ENCODE assay signal across 21 cellular contexts in the genomic region with DNA sequence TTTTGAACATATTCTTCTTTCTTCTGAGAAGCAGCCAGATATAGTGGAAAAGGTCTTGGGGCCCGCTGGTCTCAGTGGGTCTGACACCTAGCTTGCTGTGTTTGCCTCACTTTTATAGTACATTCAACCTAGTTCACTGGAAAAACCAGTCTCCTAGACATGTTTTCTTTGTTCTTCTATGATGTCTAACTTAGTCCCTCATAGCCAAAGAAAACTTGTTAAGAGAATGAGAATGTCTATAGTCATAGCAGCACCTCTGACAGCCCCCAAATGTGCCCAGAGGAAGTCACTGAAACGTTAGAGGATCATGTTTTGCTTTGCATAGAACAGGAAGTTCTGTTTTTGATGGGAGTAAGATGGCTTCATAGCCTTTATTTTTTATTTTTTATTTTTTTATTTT. TPM values are rescaled to one million over a fixed set of nuclear protein-coding genes. Genes with fewer than 3 reads are reported as not detected.
DNase-seq lines count a peak whose midpoint lies in the region; ATAC-seq and TF ChIP-seq lines count a peak whose summit lies in the region.
"Had no signal": no experiment of that assay in that cellular context is flagged by ENCODE, and none has a peak within 500 bp of the region (broad histone marks: within the 10 kb centered on the region; RNA-seq: fewer than 3 reads in every experiment).

No MANE protein-coding gene starts in this region.

- H3K4me1 Mint-ChIP-seq in natural killer cell treated with Interleukin-12 subunit alpha and Interleukin-12 subunit beta and Interleukin-15 and Interleukin-18, amount 100 ng/mL, for 72 hours (ENCODE audit: low read depth in 2 of 2), result peaks cover 10 to 21% of the 10 kb centered on the region in 2 donors
- no peaks in the 10 kb centered on the region for H3K4me1 Mint-ChIP-seq in natural killer cell
- H3K4me1 Mint-ChIP-seq in activated CD8-positive, alpha-beta T cell treated with anti-CD3 and anti-CD28 coated beads, Interleukin-2, amount 10 ng/mL, durations not matched to agents 7 days and 5 days (ENCODE audit: low read depth), result peaks cover 13% of the 10 kb centered on the region
- H3K4me1 Mint-ChIP-seq in stimulated activated naive CD8-positive, alpha-beta T cell treated with anti-CD3 and anti-CD28 coated beads, Interleukin-15, Interleukin-2, amounts not matched to agents 100 ng/mL and 50 ng/mL, for 24 hours (ENCODE audit: low read depth), result peaks cover 23% of the 10 kb centered on the region

- no peak overlapping the region for H3K27ac Mint-ChIP-seq in natural killer cell treated with Interleukin-12 subunit alpha and Interleukin-12 subunit beta and Interleukin-15 and Interleukin-18, amount 100 ng/mL, for 72 hours
- H3K27ac Mint-ChIP-seq in natural killer cell, result no peak overlapping the region
- H3K27ac Mint-ChIP-seq in activated CD8-positive, alpha-beta T cell treated with anti-CD3 and anti-CD28 coated beads, Interleukin-2, amount 10 ng/mL, durations not matched to agents 7 days and 5 days, result peak overlapping the region; percentile 36
- H3K27ac Mint-ChIP-seq in stimulated activated naive CD8-positive, alpha-beta T cell treated with anti-CD3 and anti-CD28 coated beads, Interleukin-15, Interleukin-2, amounts not matched to agents 100 ng/mL and 50 ng/mL, for 24 hours, result peak overlapping the region; percentile 54
- H3K27ac Mint-ChIP-seq: CD14-positive monocyte, progenitor cell of endocrine pancreas, T-cell had no signal

- H3K4me3 Mint-ChIP-seq in natural killer cell treated with Interleukin-12 subunit alpha and Interleukin-12 subunit beta and Interleukin-15 and Interleukin-18, amount 100 ng/mL, for 72 hours, result no peak overlapping the region
- no peak overlapping the region for H3K4me3 Mint-ChIP-seq in natural killer cell
- no peak overlapping the region for H3K4me3 Mint-ChIP-seq in activated CD8-positive, alpha-beta T cell treated with anti-CD3 and anti-CD28 coated beads, Interleukin-2, amount 10 ng/mL, durations not matched to agents 7 days and 5 days
- H3K4me3 Mint-ChIP-seq in stimulated activated naive CD8-positive, alpha-beta T cell treated with anti-CD3 and anti-CD28 coated beads, Interleukin-15, Interleukin-2, amounts not matched to agents 100 ng/mL and 50 ng/mL, for 24 hours, result no peak overlapping the region
- H3K4me3 Mint-ChIP-seq: CD14-positive monocyte, T-cell had no signal

- TF ChIP-seq CTCF in natural killer cell (IDR thresholded peaks at IDR 0.05), result no peak

- POLR2A ChIA-PET in activated CD8-positive, alpha-beta T cell treated with anti-CD3 and anti-CD28 coated beads, Interleukin-2, amount 10 ng/mL, durations not matched to agents 7 days and 5 days (lab: Charles Lee), result interaction anchor here (0.6 kb wide), 1 partner anchor 46 kb away, joined by 3 read pairs; no protein-coding TSS in a partner anchor

- peak; percentile 40 to 77 for ATAC-seq in natural killer cell treated with Interleukin-12 subunit alpha and Interleukin-12 subunit beta and Interleukin-15 and Interleukin-18, amount 100 ng/mL, for 72 hours
- no peak for ATAC-seq in natural killer cell
- peak; percentile 40 for ATAC-seq in HG02884 (IDR thresholded peaks at IDR 0.05; ENCODE audit: unreplicated experiment)
- no peak for ATAC-seq in activated CD8-positive, alpha-beta T cell treated with anti-CD3 and anti-CD28 coated beads, Interleukin-2, amount 10 ng/mL, durations not matched to agents 7 days and 5 days
- ATAC-seq in GM19324 (IDR thresholded peaks at IDR 0.05; ENCODE audit: low FRiP score, unreplicated experiment), result no peak
- ATAC-seq in GM18868 (IDR thresholded peaks at IDR 0.05; ENCODE audit: unreplicated experiment), result no peak
- ATAC-seq: body of pancreas, heart right ventricle, T-cell had no signal

- H3K9me3 Mint-ChIP-seq in natural killer cell treated with Interleukin-12 subunit alpha and Interleukin-12 subunit beta and Interleukin-15 and Interleukin-18, amount 100 ng/mL, for 72 hours, result no peaks in the 10 kb centered on the region
- no peaks in the 10 kb centered on the region for H3K9me3 Mint-ChIP-seq in natural killer cell
- H3K9me3 Mint-ChIP-seq in activated CD8-positive, alpha-beta T cell treated with anti-CD3 and anti-CD28 coated beads, Interleukin-2, amount 10 ng/mL, durations not matched to agents 7 days and 5 days (ENCODE audit: insufficient read depth), result no peaks in the 10 kb centered on the region
- H3K9me3 Mint-ChIP-seq in stimulated activated naive CD8-positive, alpha-beta T cell treated with anti-CD3 and anti-CD28 coated beads, Interleukin-15, Interleukin-2, amounts not matched to agents 100 ng/mL and 50 ng/mL, for 24 hours, result no peaks in the 10 kb centered on the region
- H3K9me3 Mint-ChIP-seq: T-cell had no signal

- peaks cover 5% of the 10 kb centered on the region for H3K36me3 Mint-ChIP-seq in natural killer cell treated with Interleukin-12 subunit alpha and Interleukin-12 subunit beta and Interleukin-15 and Interleukin-18, amount 100 ng/mL, for 72 hours
- no peaks in the 10 kb centered on the region for H3K36me3 Mint-ChIP-seq in natural killer cell
- peaks cover 12% of the 10 kb centered on the region for H3K36me3 Mint-ChIP-seq in activated CD8-positive, alpha-beta T cell treated with anti-CD3 and anti-CD28 coated beads, Interleukin-2, amount 10 ng/mL, durations not matched to agents 7 days and 5 days (ENCODE audit: low read depth)
- no peaks in the 10 kb centered on the region for H3K36me3 Mint-ChIP-seq in stimulated activated naive CD8-positive, alpha-beta T cell treated with anti-CD3 and anti-CD28 coated beads, Interleukin-15, Interleukin-2, amounts not matched to agents 100 ng/mL and 50 ng/mL, for 24 hours (ENCODE audit: low read depth)
- H3K36me3 Mint-ChIP-seq: T-cell had no signal

- intact Hi-C loops in natural killer cell (cut with micrococcal nuclease), result no loop called here

- peaks cover 0 to 8% of the 10 kb centered on the region in 2 donors for H3K27me3 Mint-ChIP-seq in natural killer cell treated with Interleukin-12 subunit alpha and Interleukin-12 subunit beta and Interleukin-15 and Interleukin-18, amount 100 ng/mL, for 72 hours
- H3K27me3 Mint-ChIP-seq in natural killer cell (ENCODE audit: low read depth in 2 of 2), result peaks cover 0 to 3% of the 10 kb centered on the region in 2 donors
- H3K27me3 Mint-ChIP-seq in activated CD8-positive, alpha-beta T cell treated with anti-CD3 and anti-CD28 coated beads, Interleukin-2, amount 10 ng/mL, durations not matched to agents 7 days and 5 days (ENCODE audit: low read depth), result no peaks in the 10 kb centered on the region
- H3K27me3 Mint-ChIP-seq in stimulated activated naive CD8-positive, alpha-beta T cell treated with anti-CD3 and anti-CD28 coated beads, Interleukin-15, Interleukin-2, amounts not matched to agents 100 ng/mL and 50 ng/mL, for 24 hours, result peaks cover 7% of the 10 kb centered on the region

- DNase-seq in natural killer cell treated with Interleukin-12 subunit alpha and Interleukin-12 subunit beta and Interleukin-15 and Interleukin-18, amount 100 ng/mL, for 72 hours (ENCODE audit: low spot score), result no peak
- DNase-seq in natural killer cell (no peak), GF-D8 (lab: John Stamatoyannopoulos, UW) (no peak)
- DNase-seq in activated CD8-positive, alpha-beta T cell treated with anti-CD3 and anti-CD28 coated beads, Interleukin-2, amount 10 ng/mL, durations not matched to agents 7 days and 5 days, result no peak
- DNase-seq: body of pancreas; effector CD4-positive, alpha-beta T cell; EL; GOT3; heart right ventricle; mammary epithelial cell; NCI-H510A treated with DMSO at 0.1 percent for 48 hours; sigmoid colon; SJCRH30; T-cell; trophoblast cell had no signal

- CTCF ChIA-PET in activated CD8-positive, alpha-beta T cell treated with anti-CD3 and anti-CD28 coated beads, Interleukin-2, amount 10 ng/mL, durations not matched to agents 7 days and 5 days (lab: Charles Lee), result no interaction called here

RNA-seq across cellular contexts. Expression of a gene that starts 40.3 kb away (rescaled TPM):
- 10 to 100 TPM in 1 of 2 donors, 1 to 10 TPM in 1; 5.9 to 15.0 TPM for total RNA-seq in natural killer cell treated with Interleukin-12 subunit alpha and Interleukin-12 subunit beta and Interleukin-15 and Interleukin-18, amount 100 ng/mL, for 72 hours
- total RNA-seq in natural killer cell, result 10 to 100 TPM in 1 of 3 donors, 1 to 10 TPM in 2; 6.9 to 10.9 (median 8.8) TPM
- total RNA-seq in activated CD8-positive, alpha-beta T cell treated with anti-CD3 and anti-CD28 coated beads, Interleukin-2, amount 10 ng/mL, durations not matched to agents 7 days and 5 days, result 1 to 10 TPM; 4.0 to 4.3 TPM

Comparison
In these comparisons a context has a peak if more than half of its experiments do, and no peak if none do; other contexts are left out.
1. ATAC-seq: peak in natural killer cell treated with Interleukin-12 subunit alpha and Interleukin-12 subunit beta and Interleukin-15 and Interleukin-18, amount 100 ng/mL, for 72 hours (2 of 2) and HG02884 (single experiment); none in natural killer cell (0 of 3), activated CD8-positive, alpha-beta T cell treated with anti-CD3 and anti-CD28 coated beads, Interleukin-2, amount 10 ng/mL, durations not matched to agents 7 days and 5 days (single experiment), GM19324 (single experiment) and GM18868 (single experiment).
2. H3K27ac Mint-ChIP-seq: peak in activated CD8-positive, alpha-beta T cell treated with anti-CD3 and anti-CD28 coated beads, Interleukin-2, amount 10 ng/mL, durations not matched to agents 7 days and 5 days (single experiment) and stimulated activated naive CD8-positive, alpha-beta T cell treated with anti-CD3 and anti-CD28 coated beads, Interleukin-15, Interleukin-2, amounts not matched to agents 100 ng/mL and 50 ng/mL, for 24 hours (single experiment); none in natural killer cell treated with Interleukin-12 subunit alpha and Interleukin-12 subunit beta and Interleukin-15 and Interleukin-18, amount 100 ng/mL, for 72 hours (0 of 2) and natural killer cell (0 of 2).